In genomic region chr11:102559839-102560238, GRCh38 we compare ENCODE assay signal across 1 cellular context.
TF ChIP-seq lines count a peak whose summit lies in the region.

No MANE protein-coding gene starts in this region.

TF ChIP-seq in GM12878, 131 proteins besides CTCF, POLR2A, EP300 and RAD21 (continued from another document and continues in another):
- no peak for TF ChIP-seq TARDBP (IDR thresholded peaks at IDR 0.05; ENCODE audit: borderline replicate concordance)
- no peak for TF ChIP-seq CBX5 (IDR thresholded peaks at IDR 0.05; ENCODE audit: low read depth)
- 0 out of 2 replicates have a peak, but pooled peaks have one; percentile 29 for TF ChIP-seq CHD2 (IDR thresholded peaks at IDR 0.05; ENCODE audit: borderline replicate concordance, low read depth, low read length)
- TF ChIP-seq ZNF592 (IDR thresholded peaks at IDR 0.05), result no peak
- TF ChIP-seq POLR2AphosphoS2 (IDR thresholded peaks at IDR 0.05; ENCODE audit: low read depth, low read length), result no peak
- TF ChIP-seq POLR2AphosphoS5 (IDR thresholded peaks at IDR 0.05; ENCODE audit: low read length), result no peak
- no peak for TF ChIP-seq LARP7 (IDR thresholded peaks at IDR 0.05)
- TF ChIP-seq ZNF687 (IDR thresholded peaks at IDR 0.05), result peak; percentile 68
- no peak for TF ChIP-seq ZNF274 (IDR thresholded peaks at IDR 0.05; ENCODE audit: insufficient read depth, insufficient read length)
- no peak for TF ChIP-seq MXI1 (IDR thresholded peaks at IDR 0.05; ENCODE audit: low read depth, low read length)
- TF ChIP-seq RELB (IDR thresholded peaks at IDR 0.05; ENCODE audit: low read depth), result peak; percentile 67
- TF ChIP-seq MTA3 (IDR thresholded peaks at IDR 0.05; ENCODE audit: borderline replicate concordance, low read length), result no peak
- no peak for TF ChIP-seq ATF3 (IDR thresholded peaks at IDR 0.05; ENCODE audit: borderline replicate concordance, extremely low read depth, low read depth, low read length)
- TF ChIP-seq FOXM1 (IDR thresholded peaks at IDR 0.05; ENCODE audit: low read depth, low read length), result 0 out of 2 replicates have a peak, but pooled peaks have one; percentile 52
- no peak for TF ChIP-seq REST (IDR thresholded peaks at IDR 0.05; ENCODE audit: low read depth, low read length)
- TF ChIP-seq EED (IDR thresholded peaks at IDR 0.05; ENCODE audit: low read depth), result no peak
- TF ChIP-seq SMAD1 (IDR thresholded peaks at IDR 0.05; ENCODE audit: low read depth, partially characterized antibody), result no peak
- no peak for TF ChIP-seq RCOR1 (conservative IDR thresholded peaks at IDR 0.05; ENCODE audit: low read depth, low read length)
- TF ChIP-seq BRCA1 (IDR thresholded peaks at IDR 0.05; ENCODE audit: low read depth, low read length), result no peak
- TF ChIP-seq NRF1 (conservative IDR thresholded peaks at IDR 0.05; ENCODE audit: low read depth, low read length), result no peak
- no peak for TF ChIP-seq ZBTB33 (IDR thresholded peaks at IDR 0.05)
- TF ChIP-seq ETV6 (conservative IDR thresholded peaks at IDR 0.05 in 1 of 2, IDR thresholded peaks at IDR 0.05 in 1 of 2; ENCODE audit: borderline replicate concordance in 1 of 2, low read depth in 1 of 2), result peak in 1 of 2 experiments; percentile 68; a peak in 1 of 4 replicates
- TF ChIP-seq NR2C1 (IDR thresholded peaks at IDR 0.05), result no peak
- no peak for TF ChIP-seq ESRRA (IDR thresholded peaks at IDR 0.05; ENCODE audit: low read length)
- no peak for TF ChIP-seq BCLAF1 (IDR thresholded peaks at IDR 0.05)
- TF ChIP-seq TAF1 (IDR thresholded peaks at IDR 0.05; ENCODE audit: borderline replicate concordance, low read depth, low read length), result no peak
- TF ChIP-seq SREBF1 (IDR thresholded peaks at IDR 0.05; ENCODE audit: low read length), result no peak
- no peak for TF ChIP-seq BCL3 (IDR thresholded peaks at IDR 0.05; ENCODE audit: borderline replicate concordance, insufficient read depth, low read depth, low read length, poor library complexity, severe bottlenecking)
- peak; percentile 67; the same call in 1 of the 2 replicates for TF ChIP-seq TBL1XR1 (IDR thresholded peaks at IDR 0.05; ENCODE audit: low read depth, low read length)
- no peak for TF ChIP-seq USF2 (IDR thresholded peaks at IDR 0.05; ENCODE audit: borderline replicate concordance, low read depth, low read length)
